In genomic region chr11:9004310-9004945, GRCh38 we compare ENCODE assay signal across 9 cellular contexts. TPM values are rescaled to one million over a fixed set of nuclear protein-coding genes. Genes with fewer than 3 reads are reported as not detected.
DNase-seq lines count a peak whose midpoint lies in the region; ATAC-seq and TF ChIP-seq lines count a peak whose summit lies in the region.
"Had no signal": no experiment of that assay in that cellular context is flagged by ENCODE, and none has a peak within 500 bp of the region (broad histone marks: within the 10 kb centered on the region; RNA-seq: fewer than 3 reads in every experiment).

No MANE protein-coding gene starts in this region.

- H3K27me3 Mint-ChIP-seq in MCF 10A (ENCODE audit: insufficient read depth, unreplicated experiment) = peaks cover 14% of the 10 kb centered on the region

- H3K36me3 ChIP-seq in SJSA1 = no peaks in the 10 kb centered on the region; the same call in 1 of the 2 replicates
- no peaks in the 10 kb centered on the region for H3K36me3 ChIP-seq in lower lobe of right lung
- H3K36me3 ChIP-seq in tibial nerve = no peaks in the 10 kb centered on the region
- no peaks in the 10 kb centered on the region for H3K36me3 ChIP-seq in WERI-Rb-1

- no peaks in the 10 kb centered on the region for H3K9me3 ChIP-seq in SJSA1 (replicated peaks)
- no peaks in the 10 kb centered on the region for H3K9me3 ChIP-seq in lower lobe of right lung
- H3K9me3 ChIP-seq in tibial nerve = no peaks in the 10 kb centered on the region
- H3K9me3 ChIP-seq in WERI-Rb-1 (ENCODE audit: severe bottlenecking) = no peaks in the 10 kb centered on the region

- H3K4me3 Mint-ChIP-seq in MCF 10A (ENCODE audit: unreplicated experiment) = peak overlapping the region; percentile 17

- no peak overlapping the region for H3K27ac Mint-ChIP-seq in MCF 10A (ENCODE audit: low read depth, unreplicated experiment)

- H3K9me3 Mint-ChIP-seq in MCF 10A (ENCODE audit: unreplicated experiment) = no peaks in the 10 kb centered on the region

- no peak overlapping the region for H3K27ac ChIP-seq in SJSA1
- no peak overlapping the region for H3K27ac ChIP-seq in lower lobe of right lung
- no peak overlapping the region for H3K27ac ChIP-seq in tibial nerve
- no peak overlapping the region for H3K27ac ChIP-seq in WERI-Rb-1
- H3K27ac ChIP-seq: foreskin keratinocyte had no signal

- POLR2A ChIA-PET in MCF 10A (lab: Yijun Ruan, JAX) = no interaction called here

- peaks cover 13% of the 10 kb centered on the region for H3K4me1 Mint-ChIP-seq in MCF 10A (ENCODE audit: insufficient read depth, unreplicated experiment)

- no peaks in the 10 kb centered on the region for H3K36me3 Mint-ChIP-seq in MCF 10A (ENCODE audit: insufficient read depth, unreplicated experiment)

- no TSS peak for BruUV-seq in MCF 10A (replicated peaks; lab: Mats Ljungman, UMichigan)

- TF ChIP-seq EP300 in tibial nerve (IDR thresholded peaks at IDR 0.05) = no peak

- intact Hi-C loops in MCF 10A (cut with micrococcal nuclease) = no loop called here
- intact Hi-C loops in lower lobe of right lung (cut with DNase I) = no loop called here

- ATAC-seq in lower lobe of right lung = no peak
- ATAC-seq in GM18519 (IDR thresholded peaks at IDR 0.05; ENCODE audit: low FRiP score, unreplicated experiment) = no peak

- no peak for DNase-seq in GM12865 (ENCODE audit: low read depth)
- no peak for DNase-seq in SJSA1 (ENCODE audit: low read depth in 1 of 2, low spot score in 2 of 2)
- no peak for DNase-seq in MCF 10A (ENCODE audit: unreplicated experiment)
- DNase-seq in lower lobe of right lung = peak; percentile 55
- DNase-seq in tibial nerve (ENCODE audit: low spot score in 2 of 2) = no peak
- no peak for DNase-seq in GF-D8 (lab: John Stamatoyannopoulos, UW)
- no peak for DNase-seq in WERI-Rb-1

- CTCF ChIA-PET in MCF 10A (lab: Yijun Ruan, JAX) = no interaction called here

- WGBS in tibial nerve, 2 donors = 17 to 24% methylated on average over 10 to 23 of the region's 60 CpGs

- TF ChIP-seq CTCF in GM12865 (IDR thresholded peaks at IDR 0.05; ENCODE audit: insufficient read depth, low read depth, low read length, missing control alignments) (no peak), MCF 10A (IDR thresholded peaks at IDR 0.05; ENCODE audit: unreplicated experiment) (no peak), lower lobe of right lung (IDR thresholded peaks at IDR 0.05) (no peak), tibial nerve (IDR thresholded peaks at IDR 0.05) (no peak), WERI-Rb-1 (IDR thresholded peaks at IDR 0.05; ENCODE audit: low read depth, low read length) (no peak)

- no peak for TF ChIP-seq POLR2A in tibial nerve (IDR thresholded peaks at IDR 0.05)

- H3K4me1 ChIP-seq in SJSA1 (replicated peaks) (peaks cover 13% of the 10 kb centered on the region), lower lobe of right lung (peaks cover 22% of the 10 kb centered on the region), tibial nerve (peaks cover 0 to 18% (median 13%) of the 10 kb centered on the region in 4 donors)

- peak overlapping the region; percentile 38 for H3K4me3 ChIP-seq in GM12865 (ENCODE audit: low read depth, low read length)
- peak overlapping the region; percentile 57 for H3K4me3 ChIP-seq in SJSA1
- peak overlapping the region; percentile 58 for H3K4me3 ChIP-seq in lower lobe of right lung
- H3K4me3 ChIP-seq in tibial nerve = peak overlapping the region; percentile 21 to 55 (median 46)
- H3K4me3 ChIP-seq in WERI-Rb-1 (ENCODE audit: low read depth, low read length) = no peak overlapping the region

- no peaks in the 10 kb centered on the region for H3K27me3 ChIP-seq in SJSA1 (replicated peaks)
- peaks cover 42% of the 10 kb centered on the region for H3K27me3 ChIP-seq in lower lobe of right lung (ENCODE audit: low read depth)
- peaks cover 0 to 48% of the 10 kb centered on the region in 2 donors for H3K27me3 ChIP-seq in tibial nerve
- H3K27me3 ChIP-seq in WERI-Rb-1 (ENCODE audit: insufficient read depth, low read depth, severe bottlenecking) = no peaks in the 10 kb centered on the region

RNA-seq across cellular contexts. Expression of gene NRIP3, which starts 0.6 kb away (rescaled TPM):
- 20.7 and 29.1 TPM in 2 replicates for total RNA-seq in SJSA1 (2014; rRNA removed; shearing (Covaris generic))
- 0.19 and 0.37 TPM in 2 replicates for total RNA-seq in MCF 10A (2022)
- 0.56 TPM for total RNA-seq in lower lobe of right lung
- total RNA-seq in tibial nerve = 1 to 10 TPM in 2 of 4 donors, under 1 TPM in 1, not detected in 1; 0.42 to 1.8 (median 1.3) TPM

RNA-seq across cellular contexts. Expression of gene TMEM9B, which starts 40.2 kb away (rescaled TPM):
- 25.6 and 27.3 TPM in 2 replicates for total RNA-seq in SJSA1 (2014; rRNA removed; shearing (Covaris generic))
- 30.0 and 35.3 TPM in 2 replicates for total RNA-seq in MCF 10A (2022)
- 57.7 TPM for total RNA-seq in lower lobe of right lung
- total RNA-seq in tibial nerve = 10 to 100 TPM; 48.0 to 57.0 (median 50.1) TPM
